In genomic region chr6:47789553-47789952, GRCh38 we compare ENCODE assay signal across 21 cellular contexts. TPM values are rescaled to one million over a fixed set of nuclear protein-coding genes. Genes with fewer than 3 reads are reported as not detected.
DNase-seq lines count a peak whose midpoint lies in the region; TF ChIP-seq lines count a peak whose summit lies in the region.
"Had no signal": no experiment of that assay in that cellular context is flagged by ENCODE, and none has a peak within 500 bp of the region (broad histone marks: within the 10 kb centered on the region; RNA-seq: fewer than 3 reads in every experiment).

No MANE protein-coding gene starts in this region.

- H3K9me3 ChIP-seq in NT2/D1 (ENCODE audit: insufficient read depth, low read length) (no peaks in the 10 kb centered on the region), mesenchymal stem cell (ENCODE audit: control insufficient read depth, low read length) (no peaks in the 10 kb centered on the region)

- H3K4me1 ChIP-seq in NT2/D1 (ENCODE audit: insufficient read depth, insufficient read length): no peaks in the 10 kb centered on the region
- peaks cover 6% of the 10 kb centered on the region for H3K4me1 ChIP-seq in mesenchymal stem cell (ENCODE audit: control insufficient read depth, insufficient read depth, low read depth, low read length)

- H3K4ac ChIP-seq in mesenchymal stem cell (ENCODE audit: low read depth in 1 of 2, low read length in 2 of 2): no peak overlapping the region

- H3K4me3 ChIP-seq in NT2/D1 (ENCODE audit: insufficient read length, low read depth) (no peak overlapping the region), mesenchymal stem cell (ENCODE audit: insufficient read depth in 1 of 2, low read depth in 1 of 2, low read length in 2 of 2) (no peak overlapping the region), foreskin fibroblast (ENCODE audit: low read depth in 1 of 2, low read length in 2 of 2) (no peak overlapping the region)
- H3K4me3 ChIP-seq: GM12878, K562, SK-N-MC had no signal

- 71% methylated on average over 2 of the region's 2 CpGs for WGBS in mesenchymal stem cell

- H3K4me2 ChIP-seq in mesenchymal stem cell (ENCODE audit: low read length, poor library complexity, severe bottlenecking): no peak overlapping the region

- peak overlapping the region; percentile 91 for H3K27ac ChIP-seq in epithelial cell of prostate
- H3K27ac ChIP-seq in mesenchymal stem cell (ENCODE audit: low read length, poor library complexity, severe bottlenecking): no peak overlapping the region
- H3K27ac ChIP-seq: SK-N-MC had no signal

- H4K91ac ChIP-seq in mesenchymal stem cell (ENCODE audit: low read length): no peak overlapping the region

- H3K18ac ChIP-seq in mesenchymal stem cell (ENCODE audit: low read depth in 1 of 2, low read length in 2 of 2): no peak overlapping the region

- H2BK15ac ChIP-seq in mesenchymal stem cell (ENCODE audit: low read depth, poor library complexity, severe bottlenecking): no peak overlapping the region

- H3K79me1 ChIP-seq in mesenchymal stem cell (replicated peaks; ENCODE audit: low read length, poor library complexity, severe bottlenecking): no peaks in the 10 kb centered on the region

- H3K9ac ChIP-seq in NT2/D1 (ENCODE audit: insufficient read length, low read depth) (no peak overlapping the region), mesenchymal stem cell (ENCODE audit: low read length) (no peak overlapping the region)

- no peak overlapping the region for H2BK12ac ChIP-seq in mesenchymal stem cell (ENCODE audit: low read length in 2 of 2)

- H3K27me3 ChIP-seq in NT2/D1 (ENCODE audit: insufficient read depth, insufficient read length): peaks cover 16% of the 10 kb centered on the region
- peaks cover 0 to 16% of the 10 kb centered on the region in 2 experiments for H3K27me3 ChIP-seq in mesenchymal stem cell (ENCODE audit: control insufficient read depth in 1 of 2, insufficient read depth in 1 of 2, low read length in 2 of 2)

- H3K36me3 ChIP-seq in NT2/D1 (ENCODE audit: insufficient read depth, insufficient read length, low read length) (no peaks in the 10 kb centered on the region), mesenchymal stem cell (ENCODE audit: control insufficient read depth in 1 of 2, insufficient read depth in 2 of 2, low read depth in 1 of 2, low read length in 2 of 2) (no peaks in the 10 kb centered on the region)

- TF ChIP-seq CTCF in GM20000 (IDR thresholded peaks at IDR 0.05; ENCODE audit: extremely low read depth, missing control alignments) (no peak), foreskin fibroblast (IDR thresholded peaks at IDR 0.05; ENCODE audit: low read depth, low read length) (no peak)

- H2BK120ac ChIP-seq in mesenchymal stem cell (ENCODE audit: low read depth, low read length): no peak overlapping the region

- DNase-seq in NCI-H748 (lab: John Stamatoyannopoulos, UW; ENCODE audit: unreplicated experiment): peak; percentile 60
- DNase-seq in NCI-H748 treated with DMSO at 0.1 percent for 48 hours (lab: John Stamatoyannopoulos, UW): no peak
- peak; percentile 23 for DNase-seq in NT2/D1 (ENCODE audit: low read depth, low spot score)
- no peak for DNase-seq in epithelial cell of prostate (ENCODE audit: low read depth, low spot score)
- DNase-seq in mesenchymal stem cell: no peak
- no peak for DNase-seq in GM20000 (ENCODE audit: low spot score)
- no peak for DNase-seq in foreskin fibroblast
- DNase-seq in activated effector memory CD4-positive, alpha-beta T cell treated with anti-CD3 and anti-CD28 coated beads, Interleukin-2, amount 50 U/mL, for 16 hours: no peak
- DNase-seq: 8988T; CD4-positive, alpha-beta memory T cell; GDM1; NCI-H1048; NCI-H1436 treated with DMSO at 0.1 percent for 48 hours; NCI-H2081 treated with DMSO at 0.1 percent for 48 hours; NCI-H2227 treated with DMSO at 0.1 percent for 48 hours; NCI-H526 treated with DMSO at 0.1 percent for 48 hours; Right ventricle myocardium superior had no signal

- H4K8ac ChIP-seq in mesenchymal stem cell (ENCODE audit: low read length): no peak overlapping the region

- peak overlapping the region; percentile 32 for H2AK5ac ChIP-seq in mesenchymal stem cell (ENCODE audit: low read length, severe bottlenecking)

- no peak overlapping the region for H3K23ac ChIP-seq in mesenchymal stem cell (ENCODE audit: low read length in 2 of 2)

- no peak overlapping the region for H2BK5ac ChIP-seq in mesenchymal stem cell (ENCODE audit: low read depth, low read length, poor library complexity, severe bottlenecking)

- H2AFZ ChIP-seq in mesenchymal stem cell (ENCODE audit: low read depth, low read length): no peak overlapping the region

- no peak overlapping the region for H3K14ac ChIP-seq in mesenchymal stem cell (ENCODE audit: low read length in 2 of 2)

RNA-seq across cellular contexts. Expression of gene OPN5, which starts 7.7 kb away (rescaled TPM):
- not detected for polyA plus RNA-seq in mesenchymal stem cell (2013, experiment 1 of 2)
- polyA plus RNA-seq in mesenchymal stem cell (2013, experiment 2 of 2): not detected
- polyA plus RNA-seq: BJ; CD4-positive, alpha-beta memory T cell; GM12878; K562 had no signal

Comparison
In these comparisons a context has a peak if more than half of its experiments do, and no peak if none do; other contexts are left out.
1. DNase-seq: peak in NCI-H748 (single experiment) and NT2/D1 (single experiment); none in NCI-H748 treated with DMSO at 0.1 percent for 48 hours (single experiment), epithelial cell of prostate (single experiment), mesenchymal stem cell (single experiment), GM20000 (single experiment), foreskin fibroblast (0 of 2) and activated effector memory CD4-positive, alpha-beta T cell treated with anti-CD3 and anti-CD28 coated beads, Interleukin-2, amount 50 U/mL, for 16 hours (single experiment).